In genomic region chr10:76302491-76302890, GRCh38 we compare ENCODE assay signal across 27 cellular contexts.
DNase-seq lines count a peak whose midpoint lies in the region; ATAC-seq, FAIRE-seq and TF ChIP-seq lines count a peak whose summit lies in the region.
"Had no signal": no experiment of that assay in that cellular context is flagged by ENCODE, and none has a peak within 500 bp of the region (broad histone marks: within the 10 kb centered on the region; RNA-seq: fewer than 3 reads in every experiment).

No MANE protein-coding gene starts in this region.

- H3K9me3 Mint-ChIP-seq in brain = peaks cover 0 to 8% (median 0%) of the 10 kb centered on the region in 5 experiments
- H3K9me3 Mint-ChIP-seq in neural progenitor cell = no peaks in the 10 kb centered on the region
- H3K9me3 Mint-ChIP-seq: activated T-cell treated with anti-CD3 and anti-CD28 coated beads, Interleukin-2, amount 50 U/mL, for 24 hours; HFFc6; naive B cell; T-helper 1 cell treated with Interleukin-12 subunit alpha and Interleukin-12 subunit beta and Interleukin-4 antibody, amounts not matched to agents 30 μg/mL and 1 μg/mL, for 36 hours had no signal

- peaks cover 30% of the 10 kb centered on the region for H3F3A ChIP-seq in neural progenitor cell (ENCODE audit: low read depth)

- H3K27ac Mint-ChIP-seq in brain (peak overlapping the region in 4 of 5 experiments; percentile 44 to 93 (median 79)), neural progenitor cell (peak overlapping the region; percentile 91)
- H3K27ac Mint-ChIP-seq: activated T-cell treated with anti-CD3 and anti-CD28 coated beads, Interleukin-2, amount 50 U/mL, for 24 hours; CD14-positive monocyte; GM23338; HFFc6; naive B cell; T-helper 1 cell treated with Interleukin-12 subunit alpha and Interleukin-12 subunit beta and Interleukin-4 antibody, amounts not matched to agents 30 μg/mL and 1 μg/mL, for 36 hours had no signal

- CTCF ChIA-PET in HEK293 (lab: Yijun Ruan, JAX) = interaction anchor here (0.6 to 1.6 kb wide), 8 partner anchors 9 to 907 kb away, joined by 3 to 11 read pairs (median 4); no protein-coding TSS in a partner anchor

- peaks cover 4% of the 10 kb centered on the region for H3K27me3 ChIP-seq in neural progenitor cell
- H3K27me3 ChIP-seq: left lung, MG63, transverse colon had no signal

- H2AFZ ChIP-seq in neural progenitor cell (replicated peaks) = no peak overlapping the region
- H2AFZ ChIP-seq: GM23338 had no signal

- H3K4me1 ChIP-seq in HEK293 (ENCODE audit: control insufficient read depth, insufficient read depth, low read length) (peaks cover 7% of the 10 kb centered on the region), kidney (ENCODE audit: control insufficient read depth in 1 of 2, insufficient read depth in 1 of 2, low read depth in 1 of 2, low read length in 2 of 2) (peaks cover 27 to 50% of the 10 kb centered on the region in 2 donors), neural progenitor cell (peaks cover 38% of the 10 kb centered on the region)

- H3K9ac ChIP-seq in kidney (ENCODE audit: low read length in 2 of 2) = no peak overlapping the region
- H3K9ac ChIP-seq in neural progenitor cell = no peak overlapping the region
- H3K9ac ChIP-seq: KMS-11 had no signal

- H3K27me3 Mint-ChIP-seq in brain (peaks cover 34% of the 10 kb centered on the region), neural progenitor cell (ENCODE audit: insufficient read depth, low read depth) (peaks cover 2% of the 10 kb centered on the region)
- H3K27me3 Mint-ChIP-seq: activated T-cell treated with anti-CD3 and anti-CD28 coated beads, Interleukin-2, amount 50 U/mL, for 24 hours had no signal

- H3K9me3 ChIP-seq in HEK293 (ENCODE audit: control insufficient read depth, insufficient read depth, low read depth, low read length) (no peaks in the 10 kb centered on the region), kidney (ENCODE audit: control insufficient read depth in 1 of 2, low read length in 2 of 2) (no peaks in the 10 kb centered on the region), neural progenitor cell (ENCODE audit: low read depth) (no peaks in the 10 kb centered on the region)
- H3K9me3 ChIP-seq: left lung, MG63, transverse colon had no signal

- no peaks in the 10 kb centered on the region for H4K20me1 ChIP-seq in neural progenitor cell (ENCODE audit: low read depth)

- H3K36me3 Mint-ChIP-seq in brain = no peaks in the 10 kb centered on the region
- no peaks in the 10 kb centered on the region for H3K36me3 Mint-ChIP-seq in neural progenitor cell
- H3K36me3 Mint-ChIP-seq: CD14-positive monocyte, naive B cell had no signal

- H3K27ac ChIP-seq in HEK293 (ENCODE audit: extremely low read depth, low read depth, low read length) (no peak overlapping the region), kidney (ENCODE audit: low read depth in 2 of 2, low read length in 2 of 2) (peak overlapping the region; percentile 25 to 73), neural progenitor cell (peak overlapping the region; percentile 54)
- H3K27ac ChIP-seq: KMS-11, left lung, SK-N-MC had no signal

- TF ChIP-seq CTCF in HEK293 (tag by site-specific recombination; IDR thresholded peaks at IDR 0.05) (no peak), brain (conservative IDR thresholded peaks at IDR 0.05) (no peak), kidney (IDR thresholded peaks at IDR 0.05; ENCODE audit: borderline replicate concordance, extremely low read depth, insufficient read depth) (no peak), neural progenitor cell (IDR thresholded peaks at IDR 0.05) (no peak)

- H3K36me3 ChIP-seq in HEK293 (ENCODE audit: control insufficient read depth in 2 of 2, insufficient read depth in 1 of 2, low read length in 2 of 2) (no peaks in the 10 kb centered on the region), kidney (ENCODE audit: control insufficient read depth in 1 of 2, insufficient read depth in 2 of 2, low read length in 2 of 2) (no peaks in the 10 kb centered on the region), neural progenitor cell (no peaks in the 10 kb centered on the region)
- H3K36me3 ChIP-seq: left lung, MG63, transverse colon had no signal

- peak overlapping the region in 3 of 5 experiments; percentile 4 to 76 (median 23) for H3K4me3 Mint-ChIP-seq in brain
- peak overlapping the region; percentile 42 for H3K4me3 Mint-ChIP-seq in neural progenitor cell
- H3K4me3 Mint-ChIP-seq: activated T-cell treated with anti-CD3 and anti-CD28 coated beads, Interleukin-2, amount 50 U/mL, for 24 hours; CD14-positive monocyte; GM23338; HFFc6; naive B cell; T-helper 1 cell treated with Interleukin-12 subunit alpha and Interleukin-12 subunit beta and Interleukin-4 antibody, amounts not matched to agents 30 μg/mL and 1 μg/mL, for 36 hours had no signal

- H3K4me2 ChIP-seq in neural progenitor cell = peak overlapping the region; percentile 54
- H3K4me2 ChIP-seq: GM23338, KMS-11 had no signal

- POLR2A ChIA-PET in HEK293 (lab: Yijun Ruan, JAX) = no interaction called here

- intact Hi-C loops in kidney (cut with DNase I) = loop anchor here (10.0 kb wide), 1 partner anchor 908 kb away; no protein-coding TSS in a partner anchor

- FAIRE-seq in kidney (lab: Jason Lieb, UNC) (no peak), HTR-8/SVneo (lab: Jason Lieb, UNC) (no peak)

- H3K4me3 ChIP-seq in HEK293 (ENCODE audit: low read depth, low read length) (no peak overlapping the region), kidney (ENCODE audit: low read length in 2 of 2) (no peak overlapping the region), neural progenitor cell (no peak overlapping the region)
- H3K4me3 ChIP-seq: GM23338, left lung, MG63, SK-N-MC, transverse colon had no signal

- no peak for ATAC-seq in GM21390 (IDR thresholded peaks at IDR 0.05; ENCODE audit: unreplicated experiment)
- ATAC-seq: GM23338 had no signal

- DNase-seq in kidney (no peak), neural progenitor cell (ENCODE audit: low spot score) (no peak), NCI-H146 treated with DMSO at 0.1 percent for 48 hours (lab: John Stamatoyannopoulos, UW; ENCODE audit: unreplicated experiment) (no peak), HUDEP-2 (lab: John Stamatoyannopoulos, UW; ENCODE audit: unreplicated experiment in 76 of 76) (no peak), HTR-8/SVneo (ENCODE audit: insufficient read length, low spot score) (no peak)
- DNase-seq: activated CD4-positive, CD25-positive, alpha-beta regulatory T cell; activated gamma-delta T cell treated with Interleukin-2 at 50 U/mL for 16 hours; activated T-cell treated with anti-CD3 and anti-CD28 coated beads, Interleukin-2, amount 50 U/mL, for 24 hours; cerebellar nuclear complex; HFFc6; left lung; MG63; midbrain; naive B cell; NCI-H1105; NCI-H2029; stimulated activated CD4-positive, alpha-beta T cell treated with anti-CD3 and anti-CD28 coated beads, Interleukin-15, amount 100 ng/mL, for 24 hours; stimulated activated CD4-positive, alpha-beta T cell treated with anti-CD3 and anti-CD28 coated beads, Interleukin-4, amount 100 ng/mL, for 4 hours; transverse colon had no signal

- H3K79me2 ChIP-seq in neural progenitor cell (ENCODE audit: low read depth) = no peaks in the 10 kb centered on the region

- peaks cover 39% of the 10 kb centered on the region for H3K4me1 Mint-ChIP-seq in brain
- H3K4me1 Mint-ChIP-seq in neural progenitor cell = peaks cover 71% of the 10 kb centered on the region
- H3K4me1 Mint-ChIP-seq: naive B cell had no signal

TF ChIP-seq in HEK293, 187 proteins besides CTCF, POLR2A, EP300 and RAD21:
- TF ChIP-seq ZNF76 (tag by site-specific recombination; IDR thresholded peaks at IDR 0.05; ENCODE audit: borderline replicate concordance, low read depth) = no peak
- TF ChIP-seq SETDB1 (IDR thresholded peaks at IDR 0.05; ENCODE audit: insufficient read length, low read length) = peak; percentile 37
- no peak for TF ChIP-seq GLIS1 (tag by site-specific recombination; IDR thresholded peaks at IDR 0.05)
- no peak for TF ChIP-seq HOXA7 (CRISPR knock-in tag; IDR thresholded peaks at IDR 0.05; ENCODE audit: borderline replicate concordance)
- TF ChIP-seq ZBTB20 (tag by site-specific recombination; IDR thresholded peaks at IDR 0.05) = no peak
- TF ChIP-seq ZNF639 (tag by site-specific recombination; IDR thresholded peaks at IDR 0.05) = no peak
- TF ChIP-seq MEIS1 (CRISPR knock-in tag; IDR thresholded peaks at IDR 0.05; ENCODE audit: borderline replicate concordance) = no peak
